2 cellular contexts compared by ENCODE assay signal in the genomic region with DNA sequence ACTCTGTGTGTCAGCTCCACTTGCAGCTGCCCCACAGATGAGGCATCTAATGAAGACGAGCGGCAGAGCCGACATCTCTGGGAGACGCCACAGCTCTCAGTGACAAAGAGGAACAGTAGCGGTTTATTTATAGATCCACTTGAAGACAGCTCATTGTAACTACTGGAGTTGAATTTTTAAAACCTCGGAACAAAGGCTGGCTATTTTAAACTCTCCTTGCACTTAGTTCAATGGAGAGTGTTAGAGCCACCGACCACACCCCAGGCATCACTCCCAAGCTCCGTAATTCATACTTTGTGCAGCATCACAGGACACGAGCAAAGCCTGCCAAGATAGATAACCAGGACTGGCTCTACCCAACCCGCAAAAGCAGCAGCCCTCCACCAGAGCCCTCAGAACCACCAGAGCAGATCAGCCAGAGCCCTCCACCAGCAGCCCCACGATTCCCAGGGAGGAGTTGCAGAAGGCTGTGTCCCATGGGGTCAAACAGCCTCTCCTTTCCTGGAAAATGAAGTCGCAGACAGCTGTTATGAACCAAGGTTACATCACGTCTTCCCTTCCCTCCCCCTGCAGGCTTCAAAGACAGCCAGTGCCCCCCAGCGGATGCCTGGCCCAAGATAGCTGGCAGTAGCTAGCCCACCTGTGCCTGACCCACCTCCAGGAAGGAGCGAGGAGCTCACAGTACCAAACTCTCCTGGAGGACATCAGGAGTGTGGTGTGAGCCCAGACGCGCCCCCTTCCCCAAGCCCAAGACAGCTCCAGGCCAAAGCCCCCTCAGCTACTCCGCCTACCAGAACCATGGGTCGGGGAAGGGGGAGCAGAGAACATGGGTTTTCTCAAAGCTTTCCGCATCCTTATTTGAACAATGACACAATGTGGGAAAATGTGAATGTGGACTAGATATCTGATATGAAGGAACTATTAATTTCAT.
TF ChIP-seq lines count a peak whose summit lies in the region.

No MANE protein-coding gene starts in this region.

TF ChIP-seq in liver, 16 proteins besides CTCF, POLR2A, EP300 and RAD21:
- TF ChIP-seq NR2F2 (IDR thresholded peaks at IDR 0.05) (peak; percentile 45), HNF4G (IDR thresholded peaks at IDR 0.05) (no peak), ATF3 (IDR thresholded peaks at IDR 0.05) (no peak), HNF4A (conservative IDR thresholded peaks at IDR 0.05) (no peak), RXRA (IDR thresholded peaks at IDR 0.05) (no peak), REST (IDR thresholded peaks at IDR 0.05) (no peak), EGR1 (IDR thresholded peaks at IDR 0.05; ENCODE audit: low read depth in 2 of 2) (no peak), ZBTB33 (IDR thresholded peaks at IDR 0.05) (no peak)

TF ChIP-seq in HepG2, 621 proteins besides CTCF, POLR2A, EP300 and RAD21:
- TF ChIP-seq ZNF446 (CRISPR knock-in tag; IDR thresholded peaks at IDR 0.05), result no peak
- TF ChIP-seq BRCA1 (CRISPR knock-in tag; IDR thresholded peaks at IDR 0.05), result no peak
- TF ChIP-seq, protein P1, sequence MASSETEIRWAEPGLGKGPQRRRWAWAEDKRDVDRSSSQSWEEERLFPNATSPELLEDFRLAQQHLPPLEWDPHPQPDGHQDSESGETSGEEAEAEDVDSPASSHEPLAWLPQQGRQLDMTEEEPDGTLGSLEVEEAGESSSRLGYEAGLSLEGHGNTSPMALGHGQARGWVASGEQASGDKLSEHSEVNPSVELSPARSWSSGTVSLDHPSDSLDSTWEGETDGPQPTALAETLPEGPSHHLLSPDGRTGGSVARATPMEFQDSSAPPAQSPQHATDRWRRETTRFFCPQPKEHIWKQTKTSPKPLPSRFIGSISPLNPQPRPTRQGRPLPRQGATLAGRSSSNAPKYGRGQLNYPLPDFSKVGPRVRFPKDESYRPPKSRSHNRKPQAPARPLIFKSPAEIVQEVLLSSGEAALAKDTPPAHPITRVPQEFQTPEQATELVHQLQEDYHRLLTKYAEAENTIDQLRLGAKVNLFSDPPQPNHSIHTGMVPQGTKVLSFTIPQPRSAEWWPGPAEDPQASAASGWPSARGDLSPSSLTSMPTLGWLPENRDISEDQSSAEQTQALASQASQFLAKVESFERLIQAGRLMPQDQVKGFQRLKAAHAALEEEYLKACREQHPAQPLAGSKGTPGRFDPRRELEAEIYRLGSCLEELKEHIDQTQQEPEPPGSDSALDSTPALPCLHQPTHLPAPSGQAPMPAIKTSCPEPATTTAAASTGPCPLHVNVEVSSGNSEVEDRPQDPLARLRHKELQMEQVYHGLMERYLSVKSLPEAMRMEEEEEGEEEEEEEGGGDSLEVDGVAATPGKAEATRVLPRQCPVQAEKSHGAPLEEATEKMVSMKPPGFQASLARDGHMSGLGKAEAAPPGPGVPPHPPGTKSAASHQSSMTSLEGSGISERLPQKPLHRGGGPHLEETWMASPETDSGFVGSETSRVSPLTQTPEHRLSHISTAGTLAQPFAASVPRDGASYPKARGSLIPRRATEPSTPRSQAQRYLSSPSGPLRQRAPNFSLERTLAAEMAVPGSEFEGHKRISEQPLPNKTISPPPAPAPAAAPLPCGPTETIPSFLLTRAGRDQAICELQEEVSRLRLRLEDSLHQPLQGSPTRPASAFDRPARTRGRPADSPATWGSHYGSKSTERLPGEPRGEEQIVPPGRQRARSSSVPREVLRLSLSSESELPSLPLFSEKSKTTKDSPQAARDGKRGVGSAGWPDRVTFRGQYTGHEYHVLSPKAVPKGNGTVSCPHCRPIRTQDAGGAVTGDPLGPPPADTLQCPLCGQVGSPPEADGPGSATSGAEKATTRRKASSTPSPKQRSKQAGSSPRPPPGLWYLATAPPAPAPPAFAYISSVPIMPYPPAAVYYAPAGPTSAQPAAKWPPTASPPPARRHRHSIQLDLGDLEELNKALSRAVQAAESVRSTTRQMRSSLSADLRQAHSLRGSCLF (CRISPR knock-in tag; IDR thresholded peaks at IDR 0.05; ENCODE audit: borderline replicate concordance), result no peak
- no peak for TF ChIP-seq YY1 (IDR thresholded peaks at IDR 0.05; ENCODE audit: insufficient read depth, insufficient replicate concordance, low read depth, low read length)
- no peak for TF ChIP-seq EED (CRISPR knock-in tag; IDR thresholded peaks at IDR 0.05)
- TF ChIP-seq ZBTB21 (CRISPR knock-in tag; IDR thresholded peaks at IDR 0.05), result no peak
- no peak for TF ChIP-seq STAT5B (CRISPR knock-in tag; IDR thresholded peaks at IDR 0.05)
- TF ChIP-seq THAP9 (CRISPR knock-in tag; IDR thresholded peaks at IDR 0.05; ENCODE audit: borderline replicate concordance), result no peak
- no peak for TF ChIP-seq ZFX (CRISPR knock-in tag; IDR thresholded peaks at IDR 0.05; ENCODE audit: low read depth)
- TF ChIP-seq, protein P2, sequence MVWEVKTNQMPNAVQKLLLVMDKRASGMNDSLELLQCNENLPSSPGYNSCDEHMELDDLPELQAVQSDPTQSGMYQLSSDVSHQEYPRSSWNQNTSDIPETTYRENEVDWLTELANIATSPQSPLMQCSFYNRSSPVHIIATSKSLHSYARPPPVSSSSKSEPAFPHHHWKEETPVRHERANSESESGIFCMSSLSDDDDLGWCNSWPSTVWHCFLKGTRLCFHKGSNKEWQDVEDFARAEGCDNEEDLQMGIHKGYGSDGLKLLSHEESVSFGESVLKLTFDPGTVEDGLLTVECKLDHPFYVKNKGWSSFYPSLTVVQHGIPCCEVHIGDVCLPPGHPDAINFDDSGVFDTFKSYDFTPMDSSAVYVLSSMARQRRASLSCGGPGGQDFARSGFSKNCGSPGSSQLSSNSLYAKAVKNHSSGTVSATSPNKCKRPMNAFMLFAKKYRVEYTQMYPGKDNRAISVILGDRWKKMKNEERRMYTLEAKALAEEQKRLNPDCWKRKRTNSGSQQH (CRISPR knock-in tag; IDR thresholded peaks at IDR 0.05; ENCODE audit: low read depth), result no peak
TF ChIP-seq in HepG2: peak in this region for 0.
